Comparison of ENCODE assay signal across 1 cellular context in genomic region chr16:4614571-4615388, GRCh38.
TF ChIP-seq lines count a peak whose summit lies in the region.

TSS of gene UBALD1 (minus strand) at chr16:4614888. CDS start at chr16:4614797, 91 bp downstream.

TF ChIP-seq in K562, 482 proteins besides CTCF, POLR2A, EP300 and RAD21 (continued from another document and continues in another):
- peak; percentile 95 for TF ChIP-seq POLR2G (IDR thresholded peaks at IDR 0.05; ENCODE audit: low read depth, low read length)
- no peak for TF ChIP-seq TSC22D4 (tag; IDR thresholded peaks at IDR 0.05)
- TF ChIP-seq NFRKB (IDR thresholded peaks at IDR 0.05; ENCODE audit: low read depth): no peak
- no peak for TF ChIP-seq ZNF778 (CRISPR knock-in tag; IDR thresholded peaks at IDR 0.05)
- no peak for TF ChIP-seq ARNT (IDR thresholded peaks at IDR 0.05)
- peak in 1 of 2 experiments; percentile 33 for TF ChIP-seq E2F6 (IDR thresholded peaks at IDR 0.05; ENCODE audit: borderline replicate concordance in 1 of 2, extremely low read depth in 1 of 2, insufficient read depth in 1 of 2, insufficient read length in 1 of 2, low read depth in 1 of 2, low read length in 1 of 2, poor library complexity in 1 of 2, severe bottlenecking in 1 of 2)
- no peak for TF ChIP-seq DPF2 (IDR thresholded peaks at IDR 0.05)
- TF ChIP-seq ATF1 (CRISPR knock-in tag; IDR thresholded peaks at IDR 0.05): 0 out of 2 replicates have a peak, but pooled peaks have one; percentile 3
- peak; percentile 89 for TF ChIP-seq ATF1 (tag; IDR thresholded peaks at IDR 0.05)
- TF ChIP-seq GTF2A2 (tag; IDR thresholded peaks at IDR 0.05): no peak
- TF ChIP-seq ZNF512 (tag; IDR thresholded peaks at IDR 0.05): no peak
- TF ChIP-seq ZNF408 (CRISPR knock-in tag; IDR thresholded peaks at IDR 0.05; ENCODE audit: low read depth): no peak
- no peak; the same call in 1 of the 2 replicates for TF ChIP-seq ATF2 (CRISPR knock-in tag; IDR thresholded peaks at IDR 0.05)
- TF ChIP-seq ARID3A (IDR thresholded peaks at IDR 0.05; ENCODE audit: borderline replicate concordance, low read depth, low read length): no peak
- no peak for TF ChIP-seq PHF20 (IDR thresholded peaks at IDR 0.05; ENCODE audit: partially characterized antibody)
- TF ChIP-seq XRCC4 (IDR thresholded peaks at IDR 0.05; ENCODE audit: extremely low read depth, insufficient read depth, insufficient read length): no peak
- no peak for TF ChIP-seq CBFA2T3 (IDR thresholded peaks at IDR 0.05)
- 0 out of 2 replicates have a peak, but pooled peaks have one; percentile 39 for TF ChIP-seq ZNF24 (IDR thresholded peaks at IDR 0.05)
- no peak for TF ChIP-seq RBBP5 (IDR thresholded peaks at IDR 0.05; ENCODE audit: borderline replicate concordance, insufficient read depth, low read length, poor library complexity, severe bottlenecking)
- TF ChIP-seq ARHGAP35 (IDR thresholded peaks at IDR 0.05; ENCODE audit: partially characterized antibody): no peak
- TF ChIP-seq ELF4 (CRISPR knock-in tag; IDR thresholded peaks at IDR 0.05): no peak
- no peak for TF ChIP-seq ZNF449 (CRISPR knock-in tag; IDR thresholded peaks at IDR 0.05)
- TF ChIP-seq CREB1 (IDR thresholded peaks at IDR 0.05): peak; percentile 85
- TF ChIP-seq CREB1 (CRISPR knock-in tag; IDR thresholded peaks at IDR 0.05): peak; percentile 76; the same call in 1 of the 2 replicates
- TF ChIP-seq ZBTB1 (CRISPR knock-in tag; IDR thresholded peaks at IDR 0.05; ENCODE audit: borderline replicate concordance, low read depth): peak; percentile 12; the same call in 1 of the 2 replicates
- TF ChIP-seq TFE3 (CRISPR knock-in tag; IDR thresholded peaks at IDR 0.05): no peak
- no peak for TF ChIP-seq CEBPB (tag; IDR thresholded peaks at IDR 0.05)
- no peak for TF ChIP-seq ELK1 (CRISPR knock-in tag; IDR thresholded peaks at IDR 0.05)
- TF ChIP-seq SMARCE1 (IDR thresholded peaks at IDR 0.05): no peak
- no peak for TF ChIP-seq ZNF384 (IDR thresholded peaks at IDR 0.05; ENCODE audit: low read depth, low read length)
- TF ChIP-seq POLR2H (tag; IDR thresholded peaks at IDR 0.05; ENCODE audit: low read depth): 0 out of 2 replicates have a peak, but pooled peaks have one; percentile 9
- TF ChIP-seq FOXM1 (IDR thresholded peaks at IDR 0.05; ENCODE audit: low read depth): no peak
- no peak; the same call in 1 of the 2 replicates for TF ChIP-seq FOXM1 (CRISPR knock-in tag; IDR thresholded peaks at IDR 0.05; ENCODE audit: low read depth)
- no peak for TF ChIP-seq ZNF589 (CRISPR knock-in tag; IDR thresholded peaks at IDR 0.05; ENCODE audit: low read depth)
- TF ChIP-seq ZBTB2 (IDR thresholded peaks at IDR 0.05): no peak
- peak; percentile 94; the same call in 1 of the 2 replicates for TF ChIP-seq KAT7 (CRISPR knock-in tag; IDR thresholded peaks at IDR 0.05; ENCODE audit: borderline replicate concordance)
- TF ChIP-seq ZBTB49 (CRISPR knock-in tag; IDR thresholded peaks at IDR 0.05; ENCODE audit: borderline replicate concordance): no peak
- no peak for TF ChIP-seq ZNF655 (CRISPR knock-in tag; IDR thresholded peaks at IDR 0.05)
- peak; percentile 91 for TF ChIP-seq MYC (IDR thresholded peaks at IDR 0.05; ENCODE audit: low read depth, low read length)
- TF ChIP-seq MYC (CRISPR knock-in tag; IDR thresholded peaks at IDR 0.05; ENCODE audit: borderline replicate concordance, low read depth): no peak
- TF ChIP-seq NCOA2 (IDR thresholded peaks at IDR 0.05; ENCODE audit: partially characterized antibody in 2 of 2): no peak
- 0 out of 2 replicates have a peak, but pooled peaks have one; percentile 17 for TF ChIP-seq RNF2 (IDR thresholded peaks at IDR 0.05)
